In genomic region chr4:16627999-16628398, GRCh38 we compare ENCODE assay signal across 13 cellular contexts.
A peak's percentile ranks its signal among the peaks of the same experiment; 100 is the strongest.
DNase-seq lines count a peak whose midpoint lies in the region; ATAC-seq and TF ChIP-seq lines count a peak whose summit lies in the region.
"Had no signal": no experiment of that assay in that cellular context is flagged by ENCODE, and none has a peak within 500 bp of the region (broad histone marks: within the 10 kb centered on the region; RNA-seq: fewer than 3 reads in every experiment).

No MANE protein-coding gene starts in this region.

- no peak overlapping the region for H3K4me3 ChIP-seq in psoas muscle
- H3K4me3 ChIP-seq: HAP-1 had no signal

- WGBS in psoas muscle, 3 donors: 69 to 86% (median 86%) methylated on average over 6 of the region's 6 CpGs

- ATAC-seq in psoas muscle: no peak

- no peaks in the 10 kb centered on the region for H3K9me3 ChIP-seq in psoas muscle
- H3K9me3 ChIP-seq: HAP-1 had no signal

- no peak for TF ChIP-seq CTCF in psoas muscle (IDR thresholded peaks at IDR 0.05)

- no peaks in the 10 kb centered on the region for H3K36me3 ChIP-seq in psoas muscle (ENCODE audit: insufficient read depth in 1 of 2, low read depth in 1 of 2)
- H3K36me3 ChIP-seq: HAP-1 had no signal

- no peak overlapping the region for H3K27ac ChIP-seq in psoas muscle

- peaks cover 0 to 3% (median 0%) of the 10 kb centered on the region in 3 donors for H3K27me3 ChIP-seq in psoas muscle (ENCODE audit: insufficient read depth in 3 of 3, low read length in 2 of 3)

- intact Hi-C loops in psoas muscle (cut with DNase I): no loop called here

- H3K4me1 ChIP-seq in psoas muscle: no peaks in the 10 kb centered on the region
- H3K4me1 ChIP-seq: HAP-1 had no signal

- DNase-seq in AG08395 (ENCODE audit: low spot score) (peak; percentile 89), NCI-H226 (peak; percentile 81), dedifferentiated amniotic fluid mesenchymal stem cell (ENCODE audit: extremely low spot score) (peak; percentile 85), kidney tubule cell (ENCODE audit: low spot score) (peak; percentile 30), midbrain (lab: John Stamatoyannopoulos, UW) (no peak), psoas muscle (no peak), amygdala (lab: John Stamatoyannopoulos, UW) (no peak), NCI-H524 (lab: John Stamatoyannopoulos, UW) (no peak)
- DNase-seq: activated CD4-positive, alpha-beta T cell treated with anti-CD3 and anti-CD28 coated beads, Interleukin-2, amount 10 ng/mL, durations not matched to agents 24 days and 14 days; central memory CD4-positive, alpha-beta T cell; DMS79 treated with DMSO at 0.1 percent for 48 hours; NCI-H146 had no signal

Comparison
In these comparisons a context has a peak if more than half of its experiments do, and no peak if none do; other contexts are left out.
1. DNase-seq: peak in AG08395 (single experiment), NCI-H226 (single experiment), dedifferentiated amniotic fluid mesenchymal stem cell (single experiment) and kidney tubule cell (single experiment); none in midbrain (single experiment), psoas muscle (0 of 2), amygdala (0 of 56) and NCI-H524 (0 of 2).